ENCODE assay signal across 1 cellular context in the genomic region with DNA sequence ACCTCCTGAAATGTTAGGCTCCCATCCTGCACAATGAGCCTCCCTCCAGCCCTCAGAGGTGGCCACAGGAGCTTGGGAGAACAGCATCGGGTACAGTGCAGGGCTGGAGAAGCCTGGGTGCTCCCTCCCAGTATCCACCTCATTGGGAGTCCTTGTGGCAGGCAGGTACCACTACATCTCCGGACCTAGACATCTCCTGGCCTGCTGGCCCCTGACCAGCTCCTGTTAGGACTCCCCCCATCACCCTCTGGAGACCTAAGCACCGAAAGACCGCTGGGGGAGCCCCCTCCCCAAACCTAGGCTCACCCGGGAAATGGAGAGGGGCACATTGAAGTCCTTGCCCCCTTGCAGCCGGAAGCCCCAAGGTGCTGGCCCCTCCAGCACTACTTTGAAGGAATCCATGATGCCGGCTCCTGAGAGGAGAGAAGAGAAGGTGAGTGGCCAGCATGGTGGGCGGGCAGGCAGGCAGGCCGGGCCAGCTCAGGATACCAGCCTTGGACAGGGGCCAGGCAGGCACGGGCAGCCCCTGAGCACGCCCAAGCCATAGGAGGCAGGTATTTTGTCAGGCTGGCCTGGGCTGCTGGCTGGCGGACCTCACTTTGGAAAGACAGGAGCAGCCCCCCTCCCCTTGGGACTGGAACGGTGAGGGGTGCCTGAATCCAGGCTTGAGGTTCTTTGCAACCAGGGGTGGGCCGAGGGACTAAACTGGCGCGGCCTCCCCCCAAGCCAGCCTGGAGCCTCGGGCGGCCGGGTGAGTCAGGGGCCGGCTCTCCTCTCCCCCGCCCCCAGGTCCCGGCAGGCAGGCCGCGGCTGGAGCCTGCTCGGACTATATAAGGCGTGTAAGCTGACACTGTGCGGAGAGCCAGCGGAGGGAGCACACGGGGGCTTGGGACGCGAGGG.
A peak's percentile ranks its signal among the peaks of the same experiment; 100 is the strongest.
TF ChIP-seq lines count a peak whose summit lies in the region.

No MANE protein-coding gene starts in this region.

TF ChIP-seq in IMR-90, 13 proteins besides CTCF, POLR2A, EP300 and RAD21:
- TF ChIP-seq RFX5 (IDR thresholded peaks at IDR 0.05; ENCODE audit: low read depth, low read length) (no peak), NFE2L2 (IDR thresholded peaks at IDR 0.05; ENCODE audit: low read depth, low read length) (no peak), CHD1 (IDR thresholded peaks at IDR 0.05; ENCODE audit: low read depth, low read length) (peak; percentile 25; the same call in 1 of the 2 replicates), SMC3 (IDR thresholded peaks at IDR 0.05; ENCODE audit: low read depth, low read length) (0 out of 2 replicates have a peak, but pooled peaks have one; percentile 3), RCOR1 (IDR thresholded peaks at IDR 0.05; ENCODE audit: insufficient replicate concordance, low read length) (no peak), MAZ (IDR thresholded peaks at IDR 0.05; ENCODE audit: borderline replicate concordance, low read depth, low read length) (peak; percentile 95), MAFK (IDR thresholded peaks at IDR 0.05; ENCODE audit: low read depth, low read length) (no peak), CEBPB (IDR thresholded peaks at IDR 0.05; ENCODE audit: low read depth, low read length) (no peak), MXI1 (IDR thresholded peaks at IDR 0.05; ENCODE audit: borderline replicate concordance, low read depth, low read length) (0 out of 2 replicates have a peak, but pooled peaks have one; percentile 3), FOS (IDR thresholded peaks at IDR 0.05; ENCODE audit: low read depth, low read length) (peak; percentile 52; the same call in 1 of the 2 replicates), BHLHE40 (IDR thresholded peaks at IDR 0.05; ENCODE audit: low read depth, low read length) (peak; percentile 46; the same call in 1 of the 2 replicates)
- TF ChIP-seq, protein P1, sequence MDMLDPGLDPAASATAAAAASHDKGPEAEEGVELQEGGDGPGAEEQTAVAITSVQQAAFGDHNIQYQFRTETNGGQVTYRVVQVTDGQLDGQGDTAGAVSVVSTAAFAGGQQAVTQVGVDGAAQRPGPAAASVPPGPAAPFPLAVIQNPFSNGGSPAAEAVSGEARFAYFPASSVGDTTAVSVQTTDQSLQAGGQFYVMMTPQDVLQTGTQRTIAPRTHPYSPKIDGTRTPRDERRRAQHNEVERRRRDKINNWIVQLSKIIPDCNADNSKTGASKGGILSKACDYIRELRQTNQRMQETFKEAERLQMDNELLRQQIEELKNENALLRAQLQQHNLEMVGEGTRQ (IDR thresholded peaks at IDR 0.05; ENCODE audit: low read depth, low read length), result no peak
- TF ChIP-seq, protein P2, sequence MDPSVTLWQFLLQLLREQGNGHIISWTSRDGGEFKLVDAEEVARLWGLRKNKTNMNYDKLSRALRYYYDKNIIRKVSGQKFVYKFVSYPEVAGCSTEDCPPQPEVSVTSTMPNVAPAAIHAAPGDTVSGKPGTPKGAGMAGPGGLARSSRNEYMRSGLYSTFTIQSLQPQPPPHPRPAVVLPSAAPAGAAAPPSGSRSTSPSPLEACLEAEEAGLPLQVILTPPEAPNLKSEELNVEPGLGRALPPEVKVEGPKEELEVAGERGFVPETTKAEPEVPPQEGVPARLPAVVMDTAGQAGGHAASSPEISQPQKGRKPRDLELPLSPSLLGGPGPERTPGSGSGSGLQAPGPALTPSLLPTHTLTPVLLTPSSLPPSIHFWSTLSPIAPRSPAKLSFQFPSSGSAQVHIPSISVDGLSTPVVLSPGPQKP (IDR thresholded peaks at IDR 0.05; ENCODE audit: borderline replicate concordance, low read depth, low read length), result no peak
